Comparison of ENCODE assay signal across 1 cellular context in the genomic region with DNA sequence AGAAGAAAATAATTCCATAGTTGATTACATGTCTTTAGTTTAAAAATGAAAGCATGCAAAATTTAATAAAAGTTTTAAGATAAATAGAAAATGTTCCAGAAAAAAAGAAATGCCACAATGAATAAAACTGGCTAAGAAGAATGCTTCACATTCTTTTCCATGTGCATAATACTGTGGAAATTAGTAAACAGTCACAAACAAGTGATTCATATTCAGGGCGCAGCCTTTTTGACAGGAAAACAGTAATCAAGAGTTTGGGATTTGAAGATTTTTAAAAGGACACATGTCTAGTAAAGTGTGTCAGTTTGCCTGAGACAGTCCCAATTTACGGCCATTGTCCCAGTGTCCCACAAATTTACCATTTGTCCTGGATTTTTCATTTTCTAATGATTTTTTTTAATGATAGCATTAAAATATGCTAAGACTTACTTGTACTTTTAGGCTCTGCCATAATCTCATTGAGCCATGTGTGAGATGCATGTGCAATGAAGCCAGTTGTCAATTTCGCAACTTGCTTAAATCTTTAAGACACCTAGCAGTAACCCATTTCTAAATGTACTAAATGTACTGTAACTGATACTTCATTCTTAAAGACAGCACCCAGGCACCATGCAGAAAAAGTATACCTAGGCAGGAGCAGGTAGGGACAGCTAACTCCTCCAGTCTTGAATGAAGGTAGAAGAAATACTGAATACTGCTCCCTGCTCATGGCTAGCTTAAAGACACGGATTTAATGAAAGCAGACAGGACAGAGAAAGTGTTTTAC.
A peak's percentile ranks its signal among the peaks of the same experiment; 100 is the strongest.
TF ChIP-seq lines count a peak whose summit lies in the region.

No MANE protein-coding gene starts in this region.

TF ChIP-seq in HepG2, 621 proteins besides CTCF, POLR2A, EP300 and RAD21 (continued from another document):
- TF ChIP-seq CEBPB (IDR thresholded peaks at IDR 0.05; ENCODE audit: borderline replicate concordance, low read depth, low read length) = peak; percentile 50; the same call in 1 of the 2 replicates
- TF ChIP-seq ZNF20 (CRISPR knock-in tag; IDR thresholded peaks at IDR 0.05) = no peak
- no peak for TF ChIP-seq ZBTB8A (CRISPR knock-in tag; IDR thresholded peaks at IDR 0.05; ENCODE audit: borderline replicate concordance, low read depth)
- TF ChIP-seq PAX8 (CRISPR knock-in tag; IDR thresholded peaks at IDR 0.05; ENCODE audit: borderline replicate concordance) = no peak
